ENCODE assay signal across 8 cellular contexts in the genomic region with DNA sequence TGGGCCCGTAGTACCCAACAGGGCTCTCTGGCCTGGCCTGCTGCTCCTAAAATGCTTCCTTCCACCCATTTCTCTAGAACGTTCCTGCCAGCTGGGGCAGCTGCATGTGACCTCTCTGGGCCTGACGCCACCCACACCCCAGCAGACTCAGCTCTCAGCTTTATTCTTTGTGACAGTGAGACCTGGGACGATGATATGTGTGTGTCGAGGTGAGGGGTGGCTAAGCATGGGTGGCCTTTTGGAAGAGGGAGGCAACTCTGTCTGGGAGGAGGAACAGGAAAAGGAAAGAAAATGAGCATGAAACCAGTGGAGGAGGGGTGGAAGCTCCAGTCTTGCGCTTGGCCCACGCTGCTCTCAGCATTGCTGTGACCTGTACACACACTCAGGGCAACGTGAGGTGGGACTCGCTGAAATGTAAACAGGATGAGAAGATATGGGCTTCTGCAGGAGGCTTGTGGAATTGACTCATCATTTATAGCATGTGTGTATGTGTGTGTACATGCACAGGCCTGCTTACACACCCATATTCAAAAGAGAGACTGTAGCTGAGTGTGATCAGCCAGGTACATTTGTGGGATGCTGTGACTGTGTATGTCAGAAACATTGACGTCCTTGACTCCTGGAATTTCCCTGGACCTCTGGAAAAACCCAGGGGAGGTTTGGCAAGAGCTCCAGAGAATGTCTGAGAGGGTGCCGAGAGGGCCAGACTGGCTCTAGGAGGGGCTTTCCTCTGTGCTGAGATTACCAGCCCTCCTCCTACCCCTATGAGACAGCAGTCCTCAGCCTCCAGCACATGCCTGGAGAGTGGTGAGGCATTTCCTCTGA.
DNase-seq lines count a peak whose midpoint lies in the region; ATAC-seq and TF ChIP-seq lines count a peak whose summit lies in the region.

No MANE protein-coding gene starts in this region.

- intact Hi-C loops in OCI-LY7 (cut with micrococcal nuclease; ENCODE audit: unreplicated experiment) = no loop called here

- CTCF ChIA-PET in OCI-LY7 (lab: Charles Lee; ENCODE audit: unreplicated experiment) = no interaction called here

- H3K36me3 ChIP-seq in Loucy (ENCODE audit: insufficient read depth, low read length) (no peaks in the 10 kb centered on the region), MM.1S (replicated peaks; ENCODE audit: insufficient read depth, low read length) (no peaks in the 10 kb centered on the region), OCI-LY7 (ENCODE audit: insufficient read depth, low read length) (no peaks in the 10 kb centered on the region)

- no peak overlapping the region for H3K9ac ChIP-seq in Loucy (ENCODE audit: low read depth, low read length, poor library complexity, severe bottlenecking)
- no peak overlapping the region for H3K9ac ChIP-seq in MM.1S (ENCODE audit: low read length)

- no peaks in the 10 kb centered on the region for H4K20me1 ChIP-seq in Loucy (ENCODE audit: insufficient read depth, low read length, poor library complexity, severe bottlenecking)
- H4K20me1 ChIP-seq in MM.1S (ENCODE audit: insufficient read depth, low read length) = no peaks in the 10 kb centered on the region
- H4K20me1 ChIP-seq in OCI-LY7 (ENCODE audit: insufficient read depth, low read length) = no peaks in the 10 kb centered on the region

- H3K27ac Mint-ChIP-seq in stimulated activated memory B cell treated with anti-CD40 and anti-IgM and Interleukin-4, amounts not matched to agents 10 μg/mL and 1 μg/mL and 100 μg/mL, for 72 hours = no peak overlapping the region

- BruUV-seq in OCI-LY7 (replicated peaks; lab: Mats Ljungman, UMichigan) = no TSS peak

- H3K9me3 ChIP-seq in Loucy (ENCODE audit: insufficient read depth, low read depth, low read length) (no peaks in the 10 kb centered on the region), MM.1S (replicated peaks; ENCODE audit: insufficient read depth, low read length) (no peaks in the 10 kb centered on the region), OCI-LY7 (ENCODE audit: low read length) (no peaks in the 10 kb centered on the region)

- H2AFZ ChIP-seq in Loucy (ENCODE audit: low read length) (0 out of 2 replicates have a peak overlapping the region, but pooled peaks have one; percentile 27), MM.1S (ENCODE audit: low read length) (no peak overlapping the region), OCI-LY7 (ENCODE audit: low read length) (no peak overlapping the region)

- ATAC-seq in GM19463 (IDR thresholded peaks at IDR 0.05; ENCODE audit: unreplicated experiment) (peak; percentile 46), HG03469 (IDR thresholded peaks at IDR 0.05; ENCODE audit: unreplicated experiment) (no peak)
- peak; percentile 69 for ATAC-seq in stimulated activated memory B cell treated with anti-CD40 and anti-IgM and Interleukin-4, amounts not matched to agents 10 μg/mL and 1 μg/mL and 100 μg/mL, for 72 hours

- TF ChIP-seq CTCF in Loucy (conservative IDR thresholded peaks at IDR 0.05; ENCODE audit: low read length) (no peak), fibroblast of the aortic adventitia (IDR thresholded peaks at IDR 0.05; ENCODE audit: insufficient read depth, low read length) (no peak), MM.1S (IDR thresholded peaks at IDR 0.05; ENCODE audit: low read length) (no peak), OCI-LY7 (conservative IDR thresholded peaks at IDR 0.05; ENCODE audit: low read length) (no peak)

- peaks cover 16% of the 10 kb centered on the region for H3K4me1 Mint-ChIP-seq in stimulated activated memory B cell treated with anti-CD40 and anti-IgM and Interleukin-4, amounts not matched to agents 10 μg/mL and 1 μg/mL and 100 μg/mL, for 72 hours

- H3K9me3 Mint-ChIP-seq in stimulated activated memory B cell treated with anti-CD40 and anti-IgM and Interleukin-4, amounts not matched to agents 10 μg/mL and 1 μg/mL and 100 μg/mL, for 72 hours = no peaks in the 10 kb centered on the region

- no peaks in the 10 kb centered on the region for H3K27me3 Mint-ChIP-seq in stimulated activated memory B cell treated with anti-CD40 and anti-IgM and Interleukin-4, amounts not matched to agents 10 μg/mL and 1 μg/mL and 100 μg/mL, for 72 hours

- no peaks in the 10 kb centered on the region for H3K27me3 ChIP-seq in Loucy (ENCODE audit: insufficient read depth, low read length, poor library complexity, severe bottlenecking)
- H3K27me3 ChIP-seq in MM.1S (replicated peaks; ENCODE audit: insufficient read depth, low read length) = no peaks in the 10 kb centered on the region

- H3K4me1 ChIP-seq in Loucy (ENCODE audit: insufficient read depth, low read length, poor library complexity, severe bottlenecking) = peaks cover 14% of the 10 kb centered on the region
- H3K4me1 ChIP-seq in MM.1S (ENCODE audit: low read length) = no peaks in the 10 kb centered on the region
- H3K4me1 ChIP-seq in OCI-LY7 (ENCODE audit: insufficient read depth, low read length, poor library complexity, severe bottlenecking) = no peaks in the 10 kb centered on the region

- H3K36me3 Mint-ChIP-seq in stimulated activated memory B cell treated with anti-CD40 and anti-IgM and Interleukin-4, amounts not matched to agents 10 μg/mL and 1 μg/mL and 100 μg/mL, for 72 hours = no peaks in the 10 kb centered on the region

- H3K4me2 ChIP-seq in Loucy (ENCODE audit: low read depth, low read length, poor library complexity, severe bottlenecking) (no peak overlapping the region), MM.1S (ENCODE audit: low read depth, low read length) (no peak overlapping the region), OCI-LY7 (ENCODE audit: low read length) (no peak overlapping the region)

- H3K9me2 ChIP-seq in Loucy (replicated peaks; ENCODE audit: low read depth, low read length) (no peaks in the 10 kb centered on the region), MM.1S (replicated peaks; ENCODE audit: insufficient read depth, low read length) (no peaks in the 10 kb centered on the region), OCI-LY7 (ENCODE audit: insufficient read depth, low read length) (no peaks in the 10 kb centered on the region)

- H3K4me3 Mint-ChIP-seq in stimulated activated memory B cell treated with anti-CD40 and anti-IgM and Interleukin-4, amounts not matched to agents 10 μg/mL and 1 μg/mL and 100 μg/mL, for 72 hours = no peak overlapping the region

- H3F3A ChIP-seq in Loucy (ENCODE audit: low read depth) (no peaks in the 10 kb centered on the region), MM.1S (ENCODE audit: insufficient read depth, low read length) (no peaks in the 10 kb centered on the region)

- H3K4me3 ChIP-seq in Loucy (ENCODE audit: low read length, poor library complexity, severe bottlenecking) (no peak overlapping the region), fibroblast of the aortic adventitia (ENCODE audit: low read depth, low read length) (no peak overlapping the region), MM.1S (ENCODE audit: low read length) (no peak overlapping the region), OCI-LY7 (ENCODE audit: low read depth, low read length, poor library complexity, severe bottlenecking) (no peak overlapping the region)

- POLR2A ChIA-PET in OCI-LY7 (lab: Charles Lee) = no interaction called here

- no peak overlapping the region for H3K27ac ChIP-seq in MM.1S (ENCODE audit: low read length)
- no peak overlapping the region for H3K27ac ChIP-seq in OCI-LY7 (ENCODE audit: low read depth, low read length, poor library complexity, severe bottlenecking)

- DNase-seq in fibroblast of the aortic adventitia (ENCODE audit: low read depth) (peak; percentile 61), MM.1S (no peak), SIG-M5 (lab: John Stamatoyannopoulos, UW) (no peak), OCI-LY7 (ENCODE audit: low spot score) (no peak)

- no peaks in the 10 kb centered on the region for H3K79me2 ChIP-seq in Loucy (ENCODE audit: insufficient read depth, low read length)
- H3K79me2 ChIP-seq in MM.1S (ENCODE audit: low read length) = no peaks in the 10 kb centered on the region
- no peaks in the 10 kb centered on the region for H3K79me2 ChIP-seq in OCI-LY7 (ENCODE audit: insufficient read depth, low read depth, low read length)
